In genomic region chr1:89767618-89768017, GRCh38 we compare ENCODE assay signal across 27 cellular contexts. TPM values are rescaled to one million over a fixed set of nuclear protein-coding genes. Genes with fewer than 3 reads are reported as not detected.
DNase-seq lines count a peak whose midpoint lies in the region; ATAC-seq, FAIRE-seq and TF ChIP-seq lines count a peak whose summit lies in the region.
"Had no signal": no experiment of that assay in that cellular context is flagged by ENCODE, and none has a peak within 500 bp of the region (broad histone marks: within the 10 kb centered on the region; RNA-seq: fewer than 3 reads in every experiment).

No MANE protein-coding gene starts in this region.

- H3K27ac ChIP-seq in mammary epithelial cell (ENCODE audit: insufficient read depth, low read depth, low read length) (no peak overlapping the region), breast epithelium (no peak overlapping the region), epithelial cell of prostate (peak overlapping the region; percentile 10), keratinocyte (ENCODE audit: control insufficient read depth, insufficient read depth, low read length) (no peak overlapping the region), heart left ventricle (no peak overlapping the region)
- H3K27ac ChIP-seq: 22Rv1; A549; BLaER1 treated with 17β-estradiol and CSF1 and Interleukin-3, amounts not matched to agents 10 nM and 100 nM; GM23248 had no signal

- H3K9me3 ChIP-seq in mammary epithelial cell (replicated peaks; ENCODE audit: insufficient read depth, low read length) = no peaks in the 10 kb centered on the region
- H3K9me3 ChIP-seq in breast epithelium = no peaks in the 10 kb centered on the region
- H3K9me3 ChIP-seq in keratinocyte (ENCODE audit: control insufficient read depth, low read depth, low read length) = no peaks in the 10 kb centered on the region
- no peaks in the 10 kb centered on the region for H3K9me3 ChIP-seq in heart left ventricle
- H3K9me3 ChIP-seq: A549; BE2C; BLaER1 treated with 17β-estradiol and CSF1 and Interleukin-3, amounts not matched to agents 10 nM and 100 nM had no signal

- dilution Hi-C loops in mammary epithelial cell (cut with HindIII; ENCODE audit: low sequenced_read_pairs) (no loop called here), keratinocyte (cut with MboI; ENCODE audit: extremely low pct_ligation_motif_present, low sequenced_read_pairs) (no loop called here)

- CTCF ChIA-PET in mammary epithelial cell (lab: Charles Lee; ENCODE audit: low non-redundant PET) = no interaction called here

- no peaks in the 10 kb centered on the region for H3K79me2 ChIP-seq in mammary epithelial cell (ENCODE audit: insufficient read depth, low read length)
- H3K79me2 ChIP-seq in keratinocyte (ENCODE audit: control insufficient read depth, insufficient read depth, low read length) = no peaks in the 10 kb centered on the region

- peak; percentile 76 for DNase-seq in mammary epithelial cell
- DNase-seq in breast epithelium (ENCODE audit: low spot score in 2 of 2) = no peak
- DNase-seq in bronchial epithelial cell (ENCODE audit: low read depth) = peak; percentile 95
- DNase-seq in epithelial cell of prostate (ENCODE audit: low read depth, low spot score) = peak; percentile 50
- peak; percentile 23 for DNase-seq in keratinocyte (ENCODE audit: low read depth, low spot score)
- DNase-seq in heart left ventricle = no peak
- no peak for DNase-seq in DMS 273 (lab: John Stamatoyannopoulos, UW; ENCODE audit: unreplicated experiment)
- DNase-seq: ACHN; AML-193; BE2C; CD4-positive, alpha-beta T cell; CD8-positive, alpha-beta memory T cell; DMS53; DMS79 treated with DMSO at 0.1 percent for 48 hours; GF-D8; GM23248; H7; HCEC 1CT had no signal

- FAIRE-seq in bronchial epithelial cell (lab: Jason Lieb, UNC) (no peak), keratinocyte (lab: Jason Lieb, UNC) (peak; percentile 86)
- FAIRE-seq: A549, D721Med, GM12891, GM18507, GM19239, H1 had no signal

- H2AFZ ChIP-seq in mammary epithelial cell (ENCODE audit: low read depth, low read length) (no peak overlapping the region), keratinocyte (ENCODE audit: control insufficient read depth, low read length) (no peak overlapping the region)
- H2AFZ ChIP-seq: GM23248 had no signal

- H3K27me3 ChIP-seq in mammary epithelial cell (ENCODE audit: insufficient read depth, low read length) (peaks cover 2% of the 10 kb centered on the region), breast epithelium (no peaks in the 10 kb centered on the region), bronchial epithelial cell (ENCODE audit: control insufficient read depth, insufficient read depth, low read length) (no peaks in the 10 kb centered on the region), keratinocyte (ENCODE audit: control insufficient read depth, extremely low read depth, insufficient read depth, low read length) (no peaks in the 10 kb centered on the region), heart left ventricle (no peaks in the 10 kb centered on the region)
- H3K27me3 ChIP-seq: BE2C; BLaER1 treated with 17β-estradiol and CSF1 and Interleukin-3, amounts not matched to agents 10 nM and 100 nM had no signal

- H3K9ac ChIP-seq in mammary epithelial cell (ENCODE audit: insufficient read depth, low read length) (no peak overlapping the region), keratinocyte (ENCODE audit: control insufficient read depth, extremely low read depth, insufficient read depth, low read length) (no peak overlapping the region)
- H3K9ac ChIP-seq: BLaER1 treated with 17β-estradiol and CSF1 and Interleukin-3, amounts not matched to agents 10 nM and 100 nM; GM23248 had no signal

- ATAC-seq in HG03565 (IDR thresholded peaks at IDR 0.05; ENCODE audit: unreplicated experiment) (no peak), heart left ventricle (no peak)
- ATAC-seq: A549 had no signal

- H4K20me1 ChIP-seq in mammary epithelial cell (ENCODE audit: insufficient read depth, low read length) (no peaks in the 10 kb centered on the region), keratinocyte (ENCODE audit: control insufficient read depth, extremely low read depth, insufficient read depth, low read length) (no peaks in the 10 kb centered on the region)
- H4K20me1 ChIP-seq: BLaER1 treated with 17β-estradiol and CSF1 and Interleukin-3, amounts not matched to agents 10 nM and 100 nM had no signal

- WGBS in mammary epithelial cell (ENCODE audit: low coverage, missing lambda C conversion rate) = 23% methylated on average over 1 of the region's 1 CpG
- WGBS in heart left ventricle, 4 donors = 98 to 99% (median 98%) methylated on average over 1 of the region's 1 CpG

- intact Hi-C loops in mammary epithelial cell (cut with micrococcal nuclease) (no loop called here), breast epithelium (cut with DNase I; ENCODE audit: low total_unique reads) (no loop called here), heart left ventricle (cut with DNase I) (loop anchor here in 5 of 10 donors (2.0 to 10.0 kb wide), 4 partner anchors 73 to 285 kb away; no protein-coding TSS in a partner anchor)

- no peak overlapping the region for H3K4me2 ChIP-seq in mammary epithelial cell (ENCODE audit: insufficient read depth, low read depth, low read length)
- peak overlapping the region; percentile 35 for H3K4me2 ChIP-seq in keratinocyte (ENCODE audit: control insufficient read depth, extremely low read depth, insufficient read depth, low read depth, low read length)
- H3K4me2 ChIP-seq: A549; BLaER1 treated with 17β-estradiol and CSF1 and Interleukin-3, amounts not matched to agents 10 nM and 100 nM had no signal

- H3K4me1 ChIP-seq in mammary epithelial cell (ENCODE audit: insufficient read depth, low read length) (peaks cover 21% of the 10 kb centered on the region), breast epithelium (no peaks in the 10 kb centered on the region), keratinocyte (ENCODE audit: control insufficient read depth, extremely low read depth, insufficient read depth, low read length) (peaks cover 10% of the 10 kb centered on the region), heart left ventricle (peaks cover 0 to 12% (median 3%) of the 10 kb centered on the region in 12 donors)
- H3K4me1 ChIP-seq: BE2C had no signal

- H3K4me3 ChIP-seq in mammary epithelial cell (replicated peaks in 1 of 3; ENCODE audit: insufficient read depth in 1 of 3, low read depth in 2 of 3, low read length in 3 of 3) = no peak overlapping the region
- H3K4me3 ChIP-seq in breast epithelium = no peak overlapping the region
- no peak overlapping the region for H3K4me3 ChIP-seq in bronchial epithelial cell (ENCODE audit: low read depth, low read length)
- no peak overlapping the region for H3K4me3 ChIP-seq in keratinocyte (ENCODE audit: control insufficient read depth in 2 of 3, extremely low read depth in 1 of 3, insufficient read depth in 2 of 3, low read depth in 1 of 3, low read length in 3 of 3)
- no peak overlapping the region for H3K4me3 ChIP-seq in heart left ventricle
- H3K4me3 ChIP-seq: A549; BLaER1 treated with 17β-estradiol and CSF1 and Interleukin-3, amounts not matched to agents 10 nM and 100 nM; GM23248 had no signal

- TF ChIP-seq CTCF in mammary epithelial cell (conservative IDR thresholded peaks at IDR 0.05 in 1 of 2, IDR thresholded peaks at IDR 0.05 in 1 of 2; ENCODE audit: extremely low read depth in 1 of 2, insufficient read depth in 1 of 2, low read depth in 1 of 2, low read length in 2 of 2) = no peak
- TF ChIP-seq CTCF in breast epithelium (IDR thresholded peaks at IDR 0.05) = no peak
- no peak for TF ChIP-seq CTCF in bronchial epithelial cell (IDR thresholded peaks at IDR 0.05; ENCODE audit: insufficient read depth, low read length, severe bottlenecking)
- TF ChIP-seq CTCF in keratinocyte (optimal IDR thresholded peaks at IDR 0.05 in 1 of 3, IDR thresholded peaks at IDR 0.05 in 1 of 3, conservative IDR thresholded peaks at IDR 0.05 in 1 of 3; ENCODE audit: extremely low read depth in 1 of 3, insufficient read depth in 2 of 3, low read length in 3 of 3) = no peak
- no peak for TF ChIP-seq CTCF in heart left ventricle (IDR thresholded peaks at IDR 0.05)

- TF ChIP-seq POLR2A in breast epithelium (IDR thresholded peaks at IDR 0.05) = no peak
- no peak for TF ChIP-seq POLR2A in heart left ventricle (IDR thresholded peaks at IDR 0.05)

- BruUV-seq in mammary epithelial cell (replicated peaks; lab: Mats Ljungman, UMichigan) = no TSS peak

- in situ Hi-C loops in mammary epithelial cell (cut with MboI; ENCODE audit: low sequenced_read_pairs in 2 of 2) = loop anchor here (25.0 kb wide), 2 partner anchors 280 to 755 kb away; partner anchors contain the start of gene GBP3 (in 1 of the 2)

- no peaks in the 10 kb centered on the region for H3K36me3 ChIP-seq in mammary epithelial cell (ENCODE audit: insufficient read depth, low read length)
- no peaks in the 10 kb centered on the region for H3K36me3 ChIP-seq in breast epithelium
- H3K36me3 ChIP-seq in bronchial epithelial cell (ENCODE audit: control insufficient read depth, insufficient read depth, low read length) = no peaks in the 10 kb centered on the region
- no peaks in the 10 kb centered on the region for H3K36me3 ChIP-seq in keratinocyte (ENCODE audit: control insufficient read depth in 2 of 2, extremely low read depth in 1 of 2, insufficient read depth in 2 of 2, low read length in 2 of 2)
- H3K36me3 ChIP-seq in heart left ventricle = no peaks in the 10 kb centered on the region
- H3K36me3 ChIP-seq: BE2C had no signal

- no peaks in the 10 kb centered on the region for H3K9me1 ChIP-seq in keratinocyte (ENCODE audit: control insufficient read depth, extremely low read depth, insufficient read depth, low read length)

RNA-seq across cellular contexts. Expression of gene LRRC8D, which starts 53.2 kb away (rescaled TPM):
- total RNA-seq in mammary epithelial cell (10 to 100 TPM; 39.5 to 47.7 TPM), breast epithelium (10 to 100 TPM in 2 of 3 donors, 1 to 10 TPM in 1; 9.2 to 22.8 (median 11.7) TPM), bronchial epithelial cell (35.8 and 36.6 TPM in 2 replicates), heart left ventricle (10 to 100 TPM in 3 of 9 donors, 1 to 10 TPM in 6; 5.7 to 13.0 (median 8.0) TPM)
- polyA plus RNA-seq in mammary epithelial cell (44.9 TPM), keratinocyte (50.6 to 65.2 TPM (median 54.7 TPM) in 3 replicates), heart left ventricle (10 to 100 TPM in 1 of 2 donors, 1 to 10 TPM in 1; 2.1 to 16.5 TPM)
- polyA minus RNA-seq in mammary epithelial cell (20.7 TPM), keratinocyte (59.6 to 96.0 TPM (median 74.5 TPM) in 3 replicates)
- polyA plus RNA-seq in keratinocyte (2011; ENCODE audit: low read depth) = 13.7 TPM
- 42.2 and 56.6 TPM in 2 replicates for polyA plus RNA-seq in keratinocyte (2011; cell fraction: cytosol; rRNA removed)
- polyA plus RNA-seq in keratinocyte (2011; cell fraction: nucleus; rRNA removed) = 59.4 and 66.6 TPM in 2 replicates
- 19.0 and 40.4 TPM in 2 replicates for polyA plus RNA-seq in keratinocyte (2012; ENCODE audit: low replicate concordance)
- 81.1 TPM for polyA minus RNA-seq in keratinocyte (2011; cell fraction: cytosol; rRNA and poly(A)+ RNA removed)
- 41.0 and 65.7 TPM in 2 replicates for polyA minus RNA-seq in keratinocyte (2011; cell fraction: nucleus; rRNA and poly(A)+ RNA removed)

Comparison
In these comparisons a context has a peak if more than half of its experiments do, and no peak if none do; other contexts are left out.
1. DNase-seq: peak in mammary epithelial cell (single experiment), bronchial epithelial cell (single experiment), epithelial cell of prostate (single experiment) and keratinocyte (single experiment); none in breast epithelium (0 of 2), heart left ventricle (0 of 5) and DMS 273 (single experiment).